20 cellular contexts compared by ENCODE assay signal in the genomic region with DNA sequence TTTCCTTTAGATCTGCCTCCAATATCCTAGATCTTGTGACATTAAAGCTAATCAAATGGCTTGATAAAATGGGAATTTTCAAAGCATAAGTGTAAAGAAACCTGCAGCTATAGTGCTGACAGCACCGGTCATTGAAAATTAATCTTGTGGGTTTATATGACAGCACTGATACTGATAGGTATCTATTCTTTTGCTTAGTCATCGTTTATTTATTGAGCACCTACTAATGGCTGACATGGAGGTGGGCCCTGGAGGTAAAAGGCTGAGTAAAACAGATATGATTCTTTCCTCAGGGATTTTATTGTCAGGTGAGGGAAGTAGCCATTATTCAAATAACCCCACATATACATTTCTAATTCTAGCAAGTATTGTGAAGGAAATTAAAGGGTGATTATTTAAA.
DNase-seq lines count a peak whose midpoint lies in the region; ATAC-seq, FAIRE-seq and TF ChIP-seq lines count a peak whose summit lies in the region.
"Had no signal": no experiment of that assay in that cellular context is flagged by ENCODE, and none has a peak within 500 bp of the region (broad histone marks: within the 10 kb centered on the region; RNA-seq: fewer than 3 reads in every experiment).

No MANE protein-coding gene starts in this region.

- H3K9ac ChIP-seq in HepG2 (ENCODE audit: insufficient read depth, low read depth, low read length): no peak overlapping the region
- no peak overlapping the region for H3K9ac ChIP-seq in K562 (ENCODE audit: insufficient read depth in 1 of 2, low read depth in 2 of 2, low read length in 2 of 2)
- H3K9ac ChIP-seq: BLaER1 treated with 17β-estradiol and CSF1 and Interleukin-3, amounts not matched to agents 10 nM and 100 nM had no signal

- TF ChIP-seq CTCF in HepG2 (CRISPR knock-in tag; IDR thresholded peaks at IDR 0.05) (no peak), right lobe of liver (IDR thresholded peaks at IDR 0.05) (no peak), K562 (IDR thresholded peaks at IDR 0.05 in 2 of 3, conservative IDR thresholded peaks at IDR 0.05 in 1 of 3; ENCODE audit: insufficient read depth in 2 of 3, low read depth in 1 of 3, low read length in 3 of 3) (no peak)

- H3K36me3 ChIP-seq in HepG2 (replicated peaks in 1 of 2; ENCODE audit: control insufficient read depth in 1 of 2, insufficient read depth in 2 of 2, low read length in 2 of 2): no peaks in the 10 kb centered on the region
- no peaks in the 10 kb centered on the region for H3K36me3 ChIP-seq in right lobe of liver
- H3K36me3 ChIP-seq in K562 (ENCODE audit: control insufficient read depth, insufficient read depth, low read length): no peaks in the 10 kb centered on the region
- H3K36me3 ChIP-seq: BLaER1 treated with 17β-estradiol and CSF1 and Interleukin-3, amounts not matched to agents 10 nM and 100 nM had no signal

- POLR2A ChIA-PET in HepG2 (lab: Yijun Ruan, JAX): no interaction called here
- POLR2A ChIA-PET in K562 (lab: Yijun Ruan, JAX): interaction anchor here (1.0 to 1.2 kb wide), 2 partner anchors 9 to 34 kb away, joined by 3 read pairs; no protein-coding TSS in a partner anchor

- CTCF ChIA-PET in HepG2 (lab: Yijun Ruan, JAX; ENCODE audit: low intra/inter-chr PET ratio, low total read pairs) (no interaction called here), K562 (lab: Yijun Ruan, JAX; ENCODE audit: low intra/inter-chr PET ratio) (no interaction called here)

- TF ChIP-seq RAD21 in HepG2 (CRISPR knock-in tag; IDR thresholded peaks at IDR 0.05) (no peak), K562 (CRISPR knock-in tag; conservative IDR thresholded peaks at IDR 0.05 in 1 of 2, IDR thresholded peaks at IDR 0.05 in 1 of 2) (no peak)

- FAIRE-seq in HepG2 (lab: Jason Lieb, UNC) (no peak), K562 (lab: Jason Lieb, UNC) (no peak)
- FAIRE-seq: D721Med, G401.6, GM12891, GM19239 had no signal

- H3K27me3 ChIP-seq in HepG2 (ENCODE audit: control insufficient read depth in 1 of 2, insufficient read depth in 2 of 2, low read length in 2 of 2) (no peaks in the 10 kb centered on the region), right lobe of liver (no peaks in the 10 kb centered on the region), K562 (ENCODE audit: control insufficient read depth in 2 of 2, insufficient read depth in 2 of 2, low read length in 2 of 2) (no peaks in the 10 kb centered on the region)
- H3K27me3 ChIP-seq: BLaER1 treated with 17β-estradiol and CSF1 and Interleukin-3, amounts not matched to agents 10 nM and 100 nM had no signal

- H3K9me1 ChIP-seq in K562 (ENCODE audit: control insufficient read depth, insufficient read depth, low read length): no peaks in the 10 kb centered on the region

- in situ Hi-C loops in HepG2 (cut with HindIII; ENCODE audit: extremely low pct_ligation_motif_present, low pct_unique_long_range_greater_than_20kb): no loop called here
- in situ Hi-C loops in K562 (cut with MboI): no loop called here

- H4K20me1 ChIP-seq in HepG2 (ENCODE audit: insufficient read depth, low read length) (no peaks in the 10 kb centered on the region), K562 (replicated peaks; ENCODE audit: control insufficient read depth, insufficient read depth, low read length) (no peaks in the 10 kb centered on the region)
- H4K20me1 ChIP-seq: BLaER1 treated with 17β-estradiol and CSF1 and Interleukin-3, amounts not matched to agents 10 nM and 100 nM had no signal

- H3K79me2 ChIP-seq in HepG2 (ENCODE audit: insufficient read depth, low read length): no peaks in the 10 kb centered on the region
- H3K79me2 ChIP-seq in K562 (ENCODE audit: control insufficient read depth, insufficient read depth, low read length): no peaks in the 10 kb centered on the region

- DNase-seq in HepG2 (ENCODE audit: low spot score) (no peak), right lobe of liver (no peak), K562 (ENCODE audit: extremely low read depth in 1 of 4, low spot score in 3 of 4) (no peak), AG08396 (ENCODE audit: low spot score) (no peak), NCI-H1417 (lab: John Stamatoyannopoulos, UW) (no peak)
- DNase-seq: ACHN; AML-193; Caco-2; Calu3; CD4-positive, alpha-beta T cell; CD8-positive, alpha-beta T cell; DMS79 treated with DMSO at 0.1 percent for 48 hours; GF-D8 had no signal

- BruUV-seq in HepG2 (replicated peaks; lab: Mats Ljungman, UMichigan): no TSS peak
- BruUV-seq in K562 (replicated peaks; lab: Mats Ljungman, UMichigan): no TSS peak

- WGBS in HepG2 (ENCODE audit: low lambda C conversion rate): 43% methylated on average over 2 of the region's 2 CpGs
- WGBS in right lobe of liver (ENCODE audit: insufficient coverage, low coverage, low lambda C conversion rate, missing lambda C conversion rate): 70% methylated on average over 2 of the region's 2 CpGs
- WGBS in K562 (ENCODE audit: insufficient coverage, low coverage, missing lambda C conversion rate): 3% methylated on average over 2 of the region's 2 CpGs

- no peak for TF ChIP-seq POLR2A in HepG2 (IDR thresholded peaks at IDR 0.05; ENCODE audit: insufficient read depth in 1 of 2, low read depth in 2 of 2, low read length in 2 of 2)
- TF ChIP-seq POLR2A in right lobe of liver (IDR thresholded peaks at IDR 0.05): no peak
- TF ChIP-seq POLR2A in K562 (conservative IDR thresholded peaks at IDR 0.05): no peak

- no peak overlapping the region for H3K4me3 ChIP-seq in HepG2 (replicated peaks in 1 of 3; ENCODE audit: insufficient read depth in 1 of 3, low read depth in 2 of 3, low read length in 3 of 3)
- H3K4me3 ChIP-seq in right lobe of liver: no peak overlapping the region
- no peak overlapping the region for H3K4me3 ChIP-seq in K562
- H3K4me3 ChIP-seq: BLaER1 treated with 17β-estradiol and CSF1 and Interleukin-3, amounts not matched to agents 10 nM and 100 nM had no signal

- H2AFZ ChIP-seq in HepG2 (ENCODE audit: low read length) (no peak overlapping the region), K562 (ENCODE audit: low read depth, low read length) (no peak overlapping the region)

- H3K27ac ChIP-seq in HepG2 (ENCODE audit: extremely low read length, insufficient read depth, low read length): no peak overlapping the region
- H3K27ac ChIP-seq in right lobe of liver: no peak overlapping the region
- H3K27ac ChIP-seq in K562 (ENCODE audit: extremely low read depth, low read depth, low read length): no peak overlapping the region
- H3K27ac ChIP-seq: 22Rv1; BLaER1 treated with 17β-estradiol and CSF1 and Interleukin-3, amounts not matched to agents 10 nM and 100 nM; C4-2B had no signal

- ATAC-seq in HepG2: no peak
- ATAC-seq in right lobe of liver: no peak
- ATAC-seq in K562: no peak
- ATAC-seq: CD8-positive, alpha-beta T cell had no signal

- peaks cover 10% of the 10 kb centered on the region for H3K4me1 ChIP-seq in HepG2 (ENCODE audit: insufficient read depth, low read length)
- H3K4me1 ChIP-seq in right lobe of liver: peaks cover 0 to 3% (median 0%) of the 10 kb centered on the region in 4 donors
- no peaks in the 10 kb centered on the region; a peak in 1 of 5 replicates for H3K4me1 ChIP-seq in K562 (replicated peaks in 1 of 2; ENCODE audit: control insufficient read depth in 2 of 2, insufficient read depth in 2 of 2, low read length in 2 of 2)
- H3K4me1 ChIP-seq: Caco-2 had no signal

- H3K9me3 ChIP-seq in HepG2 (ENCODE audit: low read length): no peaks in the 10 kb centered on the region
- no peaks in the 10 kb centered on the region for H3K9me3 ChIP-seq in right lobe of liver
- H3K9me3 ChIP-seq in K562 (replicated peaks; ENCODE audit: control insufficient read depth, insufficient read depth, low read depth, low read length): no peaks in the 10 kb centered on the region
- H3K9me3 ChIP-seq: BLaER1 treated with 17β-estradiol and CSF1 and Interleukin-3, amounts not matched to agents 10 nM and 100 nM; Caco-2 had no signal

- TF ChIP-seq EP300 in HepG2 (IDR thresholded peaks at IDR 0.05; ENCODE audit: low read depth in 2 of 2, low read length in 2 of 2): no peak
- TF ChIP-seq EP300 in HepG2 (CRISPR knock-in tag; IDR thresholded peaks at IDR 0.05; ENCODE audit: borderline replicate concordance): no peak
- no peak for TF ChIP-seq EP300 in K562 (IDR thresholded peaks at IDR 0.05; ENCODE audit: low read length)

- intact Hi-C loops in HepG2 (cut with micrococcal nuclease; ENCODE audit: unreplicated experiment): no loop called here
- intact Hi-C loops in right lobe of liver (cut with DNase I): no loop called here
- intact Hi-C loops in K562 (cut with micrococcal nuclease): no loop called here

- no peak overlapping the region for H3K4me2 ChIP-seq in HepG2 (ENCODE audit: low read depth, low read length)
- no peak overlapping the region for H3K4me2 ChIP-seq in K562 (ENCODE audit: insufficient read depth, low read length)
- H3K4me2 ChIP-seq: BLaER1 treated with 17β-estradiol and CSF1 and Interleukin-3, amounts not matched to agents 10 nM and 100 nM had no signal

TF ChIP-seq in HepG2, 621 proteins besides CTCF, POLR2A, EP300 and RAD21 (continues in another document):
- TF ChIP-seq MAFF (IDR thresholded peaks at IDR 0.05; ENCODE audit: low read depth, low read length): peak; percentile 85
- peak; percentile 87 to 93 for TF ChIP-seq MAFK (conservative IDR thresholded peaks at IDR 0.05 in 1 of 2, IDR thresholded peaks at IDR 0.05 in 1 of 2; ENCODE audit: low read length in 2 of 2)
- peak; percentile 27; the same call in 1 of the 2 replicates for TF ChIP-seq NFE2L2 (IDR thresholded peaks at IDR 0.05; ENCODE audit: low read length)

TF ChIP-seq in K562, 482 proteins besides CTCF, POLR2A, EP300 and RAD21 (continues in another document):
- TF ChIP-seq ZEB2 (IDR thresholded peaks at IDR 0.05) (no peak), L3MBTL2 (IDR thresholded peaks at IDR 0.05) (no peak), NCOR1 (IDR thresholded peaks at IDR 0.05) (no peak), ARID3B (CRISPR knock-in tag; IDR thresholded peaks at IDR 0.05; ENCODE audit: borderline replicate concordance) (no peak), MAFK (IDR thresholded peaks at IDR 0.05; ENCODE audit: low read length) (peak; percentile 67), MAFG (tag; conservative IDR thresholded peaks at IDR 0.05) (peak; percentile 58), RBM14 (IDR thresholded peaks at IDR 0.05; ENCODE audit: borderline replicate concordance, insufficient read depth, low read depth, low read length) (no peak), ZNF316 (IDR thresholded peaks at IDR 0.05) (peak; percentile 65), SMAD3 (CRISPR knock-in tag; conservative IDR thresholded peaks at IDR 0.05) (no peak), MAFF (IDR thresholded peaks at IDR 0.05; ENCODE audit: low read length) (peak; percentile 54)

Comparison
In these comparisons a context has a peak if more than half of its experiments do, and no peak if none do; other contexts are left out.
1. Of the 241 proteins assayed by ChIP-seq in both HepG2 and K562: peak only in HepG2: none; only in K562: MAFG; in both: MAFF and MAFK; in neither: 238.